Comparison of ENCODE assay signal across 19 cellular contexts in genomic region chr15:45113380-45113990, GRCh38. TPM values are rescaled to one million over a fixed set of nuclear protein-coding genes. Genes with fewer than 3 reads are reported as not detected.
DNase-seq lines count a peak whose midpoint lies in the region; ATAC-seq, FAIRE-seq and TF ChIP-seq lines count a peak whose summit lies in the region.
"Had no signal": no experiment of that assay in that cellular context is flagged by ENCODE, and none has a peak within 500 bp of the region (broad histone marks: within the 10 kb centered on the region; RNA-seq: fewer than 3 reads in every experiment).

No MANE protein-coding gene starts in this region.

- TF ChIP-seq CTCF in GM10266 (IDR thresholded peaks at IDR 0.05; ENCODE audit: control insufficient read depth, insufficient read depth, low read depth, missing control alignments) (no peak), GM12878 (IDR thresholded peaks at IDR 0.05 in 2 of 3, conservative IDR thresholded peaks at IDR 0.05 in 1 of 3; ENCODE audit: control insufficient read depth in 2 of 3, extremely low read depth in 1 of 3, insufficient read depth in 1 of 3, low read depth in 3 of 3, low read length in 3 of 3) (no peak), brain microvascular endothelial cell (IDR thresholded peaks at IDR 0.05; ENCODE audit: low read depth, low read length, missing control alignments) (no peak)

- RAD21 ChIA-PET in GM12878 (lab: Charles Lee; ENCODE audit: unreplicated experiment) = no interaction called here

- in situ Hi-C loops in GM12878 (cut with MboI) = loop anchor here (10.0 kb wide), 1 partner anchor 61 kb away; no protein-coding TSS in a partner anchor
- in situ Hi-C loops in brain microvascular endothelial cell (cut with HindIII; ENCODE audit: low pct_ligation_motif_present, low sequenced_read_pairs) = no loop called here

- no peaks in the 10 kb centered on the region for H4K20me1 ChIP-seq in GM12878 (ENCODE audit: control insufficient read depth, insufficient read depth)

- TF ChIP-seq EP300 in GM12878 (IDR thresholded peaks at IDR 0.05; ENCODE audit: borderline replicate concordance in 1 of 2, control insufficient read depth in 1 of 2, low read depth in 2 of 2, low read length in 2 of 2) = no peak

- H2AFZ ChIP-seq in ACC112 (ENCODE audit: low read length, unreplicated experiment) (no peak overlapping the region), GM12878 (ENCODE audit: control insufficient read depth, low read depth, low read length) (no peak overlapping the region)

- no peak overlapping the region for H3K9ac ChIP-seq in GM12878 (ENCODE audit: control insufficient read depth, insufficient read depth, low read length)

- H3K4me1 Mint-ChIP-seq in memory B cell = peaks cover 39% of the 10 kb centered on the region

- H3K4me3 ChIP-seq in ACC112 (ENCODE audit: low read depth, low read length) (peak overlapping the region; percentile 48; the same call in 1 of the 2 replicates), GM12878 (no peak overlapping the region), brain microvascular endothelial cell (ENCODE audit: low read depth, low read length) (no peak overlapping the region)
- H3K4me3 ChIP-seq: ovary had no signal

- H3K4me1 ChIP-seq in ACC112 (ENCODE audit: control insufficient read depth, insufficient read depth, low read length, unreplicated experiment) = no peaks in the 10 kb centered on the region
- no peaks in the 10 kb centered on the region; the same call in 1 of the 2 replicates for H3K4me1 ChIP-seq in GM12878 (ENCODE audit: control insufficient read depth, insufficient read depth, low read length)

- H3K9me3 ChIP-seq in GM12878 (replicated peaks; ENCODE audit: control insufficient read depth, insufficient read depth, low read length) = no peaks in the 10 kb centered on the region
- H3K9me3 ChIP-seq: ovary had no signal

- SMC1A ChIA-PET in GM12878 (lab: Charles Lee; ENCODE audit: uncharacterized antibody, unreplicated experiment) = no interaction called here

- H3K4me2 ChIP-seq in GM12878 (ENCODE audit: control insufficient read depth, insufficient read depth) = no peak overlapping the region

- H3K36me3 ChIP-seq in ACC112 (ENCODE audit: insufficient read depth, low read length) (no peaks in the 10 kb centered on the region), GM12878 (ENCODE audit: control insufficient read depth in 2 of 2, insufficient read depth in 2 of 2, low read length in 1 of 2) (no peaks in the 10 kb centered on the region), brain microvascular endothelial cell (replicated peaks) (no peaks in the 10 kb centered on the region)
- H3K36me3 ChIP-seq: ovary had no signal

- H3K79me2 ChIP-seq in ACC112 (ENCODE audit: control insufficient read depth, insufficient read depth, low read length, unreplicated experiment) (no peaks in the 10 kb centered on the region), GM12878 (ENCODE audit: control insufficient read depth, insufficient read depth, low read length) (no peaks in the 10 kb centered on the region)

- ATAC-seq in GM12878 = no peak
- ATAC-seq in memory B cell (ENCODE audit: low read depth) = no peak

- H3K27ac Mint-ChIP-seq in memory B cell = no peak overlapping the region
- H3K27ac Mint-ChIP-seq: activated CD4-positive, alpha-beta memory T cell treated with anti-CD3 and anti-CD28 coated beads, Interleukin-2, amount 10 ng/mL, durations not matched to agents 7 days and 5 days had no signal

- intact Hi-C loops in GM12878 (cut with micrococcal nuclease; ENCODE audit: unreplicated experiment) = no loop called here

- H3K36me3 Mint-ChIP-seq in memory B cell = no peaks in the 10 kb centered on the region

- H3K27me3 ChIP-seq in ACC112 (ENCODE audit: insufficient read depth, low read length) = peaks cover 90% of the 10 kb centered on the region
- peaks cover 24 to 39% of the 10 kb centered on the region in 2 experiments for H3K27me3 ChIP-seq in GM12878 (replicated peaks in 1 of 2; ENCODE audit: control insufficient read depth in 2 of 2, insufficient read depth in 2 of 2, low read length in 1 of 2)
- peaks cover 77% of the 10 kb centered on the region for H3K27me3 ChIP-seq in brain microvascular endothelial cell (replicated peaks)
- H3K27me3 ChIP-seq: ovary had no signal

- POLR2A ChIA-PET in GM12878 (lab: Charles Lee) = no interaction called here

- no peak overlapping the region for H3K27ac ChIP-seq in ACC112 (ENCODE audit: low read depth, low read length)
- H3K27ac ChIP-seq in GM12878 (ENCODE audit: control insufficient read depth, insufficient read depth) = no peak overlapping the region
- H3K27ac ChIP-seq in brain microvascular endothelial cell = no peak overlapping the region
- H3K27ac ChIP-seq: ovary had no signal

- CTCF ChIA-PET in GM12878 (lab: Yijun Ruan, JAX) = interaction anchor here (0.6 to 1.0 kb wide), 3 partner anchors 77 to 316 kb away, joined by 3 to 5 read pairs (median 4); no protein-coding TSS in a partner anchor

- peak overlapping the region; percentile 37 for H3K4me3 Mint-ChIP-seq in memory B cell
- H3K4me3 Mint-ChIP-seq: activated CD4-positive, alpha-beta memory T cell treated with anti-CD3 and anti-CD28 coated beads, Interleukin-2, amount 10 ng/mL, durations not matched to agents 7 days and 5 days; stimulated activated naive CD8-positive, alpha-beta T cell treated with anti-CD3 and anti-CD28 coated beads, Interleukin-15, Interleukin-2, amounts not matched to agents 100 ng/mL and 50 ng/mL, for 24 hours had no signal

- TF ChIP-seq POLR2A in GM12878 (IDR thresholded peaks at IDR 0.05; ENCODE audit: low read depth, low read length) = no peak

- no peak for TF ChIP-seq RAD21 in GM12878 (IDR thresholded peaks at IDR 0.05; ENCODE audit: insufficient read depth, low read depth, low read length)

- no peak for FAIRE-seq in GM12878 (lab: Jason Lieb, UNC)
- FAIRE-seq: small intestine, TTC549 had no signal

- peaks cover 48% of the 10 kb centered on the region for H3K27me3 Mint-ChIP-seq in memory B cell

- BruUV-seq in GM12878 (replicated peaks; lab: Mats Ljungman, UMichigan) = no TSS peak

- WGBS in GM12878 (ENCODE audit: insufficient coverage, insufficient replicate concordance, low lambda C conversion rate, missing lambda C conversion rate) = 35% methylated on average over 14 of the region's 14 CpGs

- peak; percentile 38 for DNase-seq in GM10266 (ENCODE audit: extremely low spot score)
- DNase-seq in GM12878 (ENCODE audit: low read depth, low spot score) = no peak
- DNase-seq in memory B cell (ENCODE audit: low spot score in 2 of 2) = no peak
- no peak for DNase-seq in DMS 273 (lab: John Stamatoyannopoulos, UW; ENCODE audit: unreplicated experiment)
- DNase-seq in NCI-H187 treated with DMSO at 0.1 percent for 48 hours (lab: John Stamatoyannopoulos, UW) = no peak
- DNase-seq in activated CD4-positive, alpha-beta T cell treated with anti-CD3 and anti-CD28 coated beads for 48 hours = no peak
- DNase-seq in brain microvascular endothelial cell = no peak
- DNase-seq: activated CD4-positive, alpha-beta memory T cell treated with anti-CD3 and anti-CD28 coated beads, Interleukin-2, amount 10 ng/mL, durations not matched to agents 7 days and 5 days; activated effector memory CD4-positive, alpha-beta T cell treated with Interleukin-2 at 50 U/mL for 16 hours; DMS153; NCI-H226; ovary; SIG-M5 had no signal

- no peaks in the 10 kb centered on the region for H3K9me3 Mint-ChIP-seq in memory B cell
- H3K9me3 Mint-ChIP-seq: activated CD4-positive, alpha-beta memory T cell treated with anti-CD3 and anti-CD28 coated beads, Interleukin-2, amount 10 ng/mL, durations not matched to agents 7 days and 5 days; stimulated activated naive CD8-positive, alpha-beta T cell treated with anti-CD3 and anti-CD28 coated beads, Interleukin-15, Interleukin-2, amounts not matched to agents 100 ng/mL and 50 ng/mL, for 24 hours had no signal

RNA-seq across cellular contexts. Expression of gene DUOX2, which starts 0.5 kb away (rescaled TPM):
- 0.13 TPM in 1 of 2 replicates, not detected in the other for total RNA-seq in GM12878 (2013; cell fraction: nucleolus; rRNA removed)
- total RNA-seq in GM12878 (2014; rRNA removed) = not detected in 2 replicates
- total RNA-seq in GM12878 (2014; rRNA removed; fragmentation: Illumina TruSeq; extraction: Trizol) = not detected in 2 replicates
- total RNA-seq in GM12878 (2021) = 0.05 and 0.16 TPM in 2 replicates
- polyA plus RNA-seq in GM12878 (2011; ENCODE audit: low read depth) = not detected
- not detected in 2 replicates for polyA plus RNA-seq in GM12878 (2011; rRNA removed)
- polyA plus RNA-seq in GM12878 (2011; cell fraction: cytosol; rRNA removed) = 0.01 TPM in 1 of 2 replicates, not detected in the other
- 0.09 and 0.25 TPM in 2 replicates for polyA plus RNA-seq in GM12878 (2011; cell fraction: nucleus; rRNA removed)
- polyA plus RNA-seq in GM12878 (2012) = 0.04 TPM in 1 of 2 replicates, not detected in the other
- polyA plus RNA-seq in GM12878 (2014; fragmentation: Illumina TruSeq; extraction: Trizol) = not detected in 2 replicates
- polyA plus RNA-seq in GM12878 (2014; fragmentation: Nextera tagmentation; extraction: Ambion mirVana) = not detected
- polyA plus RNA-seq in GM12878 (2014; rRNA removed) = not detected in 2 replicates
- polyA plus RNA-seq in GM12878 (2016; fragmentation: Nextera tagmentation; extraction: Ambion mirVana) = not detected
- not detected in 2 replicates for polyA minus RNA-seq in GM12878 (2011; rRNA and poly(A)+ RNA removed)
- polyA minus RNA-seq in GM12878 (2011; cell fraction: cytosol; rRNA and poly(A)+ RNA removed) = not detected in 2 replicates
- polyA minus RNA-seq in GM12878 (2011; cell fraction: nucleus; rRNA and poly(A)+ RNA removed) = not detected in 2 replicates
- total RNA-seq: lung microvascular endothelial cell had no signal

RNA-seq across cellular contexts. Expression of gene DUOXA2, which starts 0.6 kb away (rescaled TPM):
- not detected in 2 replicates for total RNA-seq in GM12878 (2013; cell fraction: nucleolus; rRNA removed)
- total RNA-seq in GM12878 (2014; rRNA removed) = not detected in 2 replicates
- not detected in 2 replicates for total RNA-seq in GM12878 (2014; rRNA removed; fragmentation: Illumina TruSeq; extraction: Trizol)
- not detected in 2 replicates for total RNA-seq in GM12878 (2021)
- polyA plus RNA-seq in GM12878 (2011; ENCODE audit: low read depth) = not detected
- polyA plus RNA-seq in GM12878 (2011; rRNA removed) = not detected in 2 replicates
- polyA plus RNA-seq in GM12878 (2011; cell fraction: cytosol; rRNA removed) = 0.03 TPM in 1 of 2 replicates, not detected in the other
- 0.09 TPM in 1 of 2 replicates, not detected in the other for polyA plus RNA-seq in GM12878 (2011; cell fraction: nucleus; rRNA removed)
- polyA plus RNA-seq in GM12878 (2012) = not detected in 2 replicates
- polyA plus RNA-seq in GM12878 (2014; fragmentation: Illumina TruSeq; extraction: Trizol) = not detected in 2 replicates
- polyA plus RNA-seq in GM12878 (2014; fragmentation: Nextera tagmentation; extraction: Ambion mirVana) = not detected
- not detected in 2 replicates for polyA plus RNA-seq in GM12878 (2014; rRNA removed)
- polyA plus RNA-seq in GM12878 (2016; fragmentation: Nextera tagmentation; extraction: Ambion mirVana) = not detected
- not detected in 2 replicates for polyA minus RNA-seq in GM12878 (2011; rRNA and poly(A)+ RNA removed)
- not detected in 2 replicates for polyA minus RNA-seq in GM12878 (2011; cell fraction: cytosol; rRNA and poly(A)+ RNA removed)
- not detected in 2 replicates for polyA minus RNA-seq in GM12878 (2011; cell fraction: nucleus; rRNA and poly(A)+ RNA removed)
- total RNA-seq: activated CD4-positive, alpha-beta memory T cell treated with anti-CD3 and anti-CD28 coated beads, Interleukin-2, amount 10 ng/mL, durations not matched to agents 7 days and 5 days; HT1080; lung microvascular endothelial cell had no signal

RNA-seq across cellular contexts. Expression of gene DUOXA1, which starts 16.2 kb away (rescaled TPM):
- 0.13 and 0.54 TPM in 2 replicates for total RNA-seq in GM12878 (2013; cell fraction: nucleolus; rRNA removed)
- total RNA-seq in GM12878 (2014; rRNA removed) (not detected in 2 replicates), GM12878 (2014; rRNA removed; fragmentation: Illumina TruSeq; extraction: Trizol) (not detected in 2 replicates), GM12878 (2021) (0.08 TPM in 1 of 2 replicates, not detected in the other)
- not detected for polyA plus RNA-seq in GM12878 (2011; ENCODE audit: low read depth)
- polyA plus RNA-seq in GM12878 (2011; rRNA removed) (not detected in 2 replicates), GM12878 (2014; fragmentation: Illumina TruSeq; extraction: Trizol) (not detected in 2 replicates), GM12878 (2014; fragmentation: Nextera tagmentation; extraction: Ambion mirVana) (not detected), GM12878 (2014; rRNA removed) (not detected in 2 replicates), GM12878 (2016; fragmentation: Nextera tagmentation; extraction: Ambion mirVana) (not detected)
- polyA plus RNA-seq in GM12878 (2011; cell fraction: cytosol; rRNA removed) = 0.25 TPM in 1 of 2 replicates, not detected in the other
- polyA plus RNA-seq in GM12878 (2011; cell fraction: nucleus; rRNA removed) = 0.13 and 0.21 TPM in 2 replicates
- polyA plus RNA-seq in GM12878 (2012) = not detected in 2 replicates
- polyA minus RNA-seq in GM12878 (2011; rRNA and poly(A)+ RNA removed) = not detected in 2 replicates
- not detected in 2 replicates for polyA minus RNA-seq in GM12878 (2011; cell fraction: cytosol; rRNA and poly(A)+ RNA removed)
- not detected in 2 replicates for polyA minus RNA-seq in GM12878 (2011; cell fraction: nucleus; rRNA and poly(A)+ RNA removed)
- total RNA-seq: activated CD4-positive, alpha-beta memory T cell treated with anti-CD3 and anti-CD28 coated beads, Interleukin-2, amount 10 ng/mL, durations not matched to agents 7 days and 5 days; lung microvascular endothelial cell had no signal

RNA-seq across cellular contexts. Expression of gene DUOX1, which starts 16.3 kb away (rescaled TPM):
- total RNA-seq in GM12878 (2013; cell fraction: nucleolus; rRNA removed) = 6.8 and 7.5 TPM in 2 replicates
- 0.11 TPM in 1 of 2 replicates, not detected in the other for total RNA-seq in GM12878 (2014; rRNA removed)
- not detected in 2 replicates for total RNA-seq in GM12878 (2014; rRNA removed; fragmentation: Illumina TruSeq; extraction: Trizol)
- total RNA-seq in GM12878 (2021) = 0.08 and 0.26 TPM in 2 replicates
- 0.30 TPM for polyA plus RNA-seq in GM12878 (2011; ENCODE audit: low read depth)
- polyA plus RNA-seq in GM12878 (2011; rRNA removed) = 0.30 and 0.56 TPM in 2 replicates
- 0.16 and 0.17 TPM in 2 replicates for polyA plus RNA-seq in GM12878 (2011; cell fraction: cytosol; rRNA removed)
- polyA plus RNA-seq in GM12878 (2011; cell fraction: nucleus; rRNA removed) = 1.2 and 1.3 TPM in 2 replicates
- polyA plus RNA-seq in GM12878 (2012) = 1.0 and 1.3 TPM in 2 replicates
- not detected in 2 replicates for polyA plus RNA-seq in GM12878 (2014; fragmentation: Illumina TruSeq; extraction: Trizol)
- under 1 TPM; 0.02 to 0.11 TPM for polyA plus RNA-seq in GM12878 (2014; fragmentation: Nextera tagmentation; extraction: Ambion mirVana)
- polyA plus RNA-seq in GM12878 (2014; rRNA removed) = not detected in 2 replicates
- 1 to 10 TPM; 1.4 to 2.1 TPM for polyA plus RNA-seq in GM12878 (2016; fragmentation: Nextera tagmentation; extraction: Ambion mirVana)
- 0.26 and 0.44 TPM in 2 replicates for polyA minus RNA-seq in GM12878 (2011; rRNA and poly(A)+ RNA removed)
- not detected in 2 replicates for polyA minus RNA-seq in GM12878 (2011; cell fraction: cytosol; rRNA and poly(A)+ RNA removed)
- 0.48 and 1.1 TPM in 2 replicates for polyA minus RNA-seq in GM12878 (2011; cell fraction: nucleus; rRNA and poly(A)+ RNA removed)
- total RNA-seq: HT1080, lung microvascular endothelial cell had no signal
